Comparison of ENCODE assay signal across 20 cellular contexts in genomic region chr3:14511623-14511965, GRCh38. TPM values are rescaled to one million over a fixed set of nuclear protein-coding genes. Genes with fewer than 3 reads are reported as not detected.
DNase-seq lines count a peak whose midpoint lies in the region; ATAC-seq and TF ChIP-seq lines count a peak whose summit lies in the region.
"Had no signal": no experiment of that assay in that cellular context is flagged by ENCODE, and none has a peak within 500 bp of the region (broad histone marks: within the 10 kb centered on the region; RNA-seq: fewer than 3 reads in every experiment).

No MANE protein-coding gene starts in this region.

- no peak overlapping the region for H2AFZ ChIP-seq in neural progenitor cell (replicated peaks)

- H3K9ac ChIP-seq in neural progenitor cell = no peak overlapping the region

- H3K27ac Mint-ChIP-seq in neural progenitor cell = peak overlapping the region; percentile 65
- H3K27ac Mint-ChIP-seq in stimulated activated naive B cell treated with anti-CD40 and anti-IgM and Interleukin-4, amounts not matched to agents 10 μg/mL and 1 μg/mL and 100 μg/mL, for 72 hours = no peak overlapping the region

- ATAC-seq in stimulated activated naive B cell treated with anti-CD40 and anti-IgM and Interleukin-4, amounts not matched to agents 10 μg/mL and 1 μg/mL and 100 μg/mL, for 72 hours (replicated peaks) = no peak

- H3K27me3 ChIP-seq in BE2C = no peaks in the 10 kb centered on the region
- no peaks in the 10 kb centered on the region for H3K27me3 ChIP-seq in neural progenitor cell
- H3K27me3 ChIP-seq: Peyer's patch had no signal

- H3K4me1 Mint-ChIP-seq in neural progenitor cell = peaks cover 9% of the 10 kb centered on the region
- H3K4me1 Mint-ChIP-seq in stimulated activated naive B cell treated with anti-CD40 and anti-IgM and Interleukin-4, amounts not matched to agents 10 μg/mL and 1 μg/mL and 100 μg/mL, for 72 hours = peaks cover 4 to 6% of the 10 kb centered on the region in 2 donors

- H3K27me3 Mint-ChIP-seq in neural progenitor cell (ENCODE audit: insufficient read depth, low read depth) = peaks cover 10% of the 10 kb centered on the region
- H3K27me3 Mint-ChIP-seq in stimulated activated naive B cell treated with anti-CD40 and anti-IgM and Interleukin-4, amounts not matched to agents 10 μg/mL and 1 μg/mL and 100 μg/mL, for 72 hours = peaks cover 7 to 15% of the 10 kb centered on the region in 2 donors

- H3K9me3 ChIP-seq in BE2C (no peaks in the 10 kb centered on the region), neural progenitor cell (ENCODE audit: low read depth) (no peaks in the 10 kb centered on the region)
- H3K9me3 ChIP-seq: Peyer's patch had no signal

- H3K9me3 Mint-ChIP-seq in neural progenitor cell = no peaks in the 10 kb centered on the region
- no peaks in the 10 kb centered on the region for H3K9me3 Mint-ChIP-seq in stimulated activated naive B cell treated with anti-CD40 and anti-IgM and Interleukin-4, amounts not matched to agents 10 μg/mL and 1 μg/mL and 100 μg/mL, for 72 hours

- no peaks in the 10 kb centered on the region for H3K36me3 Mint-ChIP-seq in neural progenitor cell
- no peaks in the 10 kb centered on the region for H3K36me3 Mint-ChIP-seq in stimulated activated naive B cell treated with anti-CD40 and anti-IgM and Interleukin-4, amounts not matched to agents 10 μg/mL and 1 μg/mL and 100 μg/mL, for 72 hours

- H3K36me3 ChIP-seq in BE2C (no peaks in the 10 kb centered on the region), neural progenitor cell (no peaks in the 10 kb centered on the region)
- H3K36me3 ChIP-seq: Peyer's patch had no signal

- TF ChIP-seq CTCF in BE2C (IDR thresholded peaks at IDR 0.05; ENCODE audit: low read depth, low read length) = no peak
- TF ChIP-seq CTCF in neural progenitor cell (IDR thresholded peaks at IDR 0.05) = no peak

- H3K4me3 Mint-ChIP-seq in neural progenitor cell = peak overlapping the region; percentile 15
- no peak overlapping the region for H3K4me3 Mint-ChIP-seq in stimulated activated naive B cell treated with anti-CD40 and anti-IgM and Interleukin-4, amounts not matched to agents 10 μg/mL and 1 μg/mL and 100 μg/mL, for 72 hours

- no peaks in the 10 kb centered on the region for H4K20me1 ChIP-seq in neural progenitor cell (ENCODE audit: low read depth)

- H3K4me1 ChIP-seq in BE2C (no peaks in the 10 kb centered on the region), neural progenitor cell (no peaks in the 10 kb centered on the region)
- H3K4me1 ChIP-seq: Peyer's patch had no signal

- no peaks in the 10 kb centered on the region for H3F3A ChIP-seq in neural progenitor cell (ENCODE audit: low read depth)

- no peak overlapping the region for H3K4me3 ChIP-seq in BE2C (ENCODE audit: low read depth, low read length)
- no peak overlapping the region for H3K4me3 ChIP-seq in neural progenitor cell
- H3K4me3 ChIP-seq: Peyer's patch had no signal

- no peak overlapping the region for H3K27ac ChIP-seq in neural progenitor cell
- H3K27ac ChIP-seq: HL-60, Peyer's patch had no signal

- DNase-seq in NCI-H345 (lab: John Stamatoyannopoulos, UW) (peak; percentile 65), NCI-H345 treated with DMSO at 0.1 percent for 48 hours (lab: John Stamatoyannopoulos, UW; ENCODE audit: unreplicated experiment) (no peak), BE2C (peak; percentile 24), NCI-H69 (lab: John Stamatoyannopoulos, UW) (peak; percentile 19), neural progenitor cell (ENCODE audit: low spot score) (no peak), kidney glomerular epithelial cell (lab: John Stamatoyannopoulos, UW) (no peak), NCI-H1436 treated with DMSO at 0.1 percent for 48 hours (lab: John Stamatoyannopoulos, UW) (no peak)
- no peak for DNase-seq in stimulated activated naive B cell treated with anti-CD40 and anti-IgM and Interleukin-4, amounts not matched to agents 10 μg/mL and 1 μg/mL and 100 μg/mL, for 72 hours
- DNase-seq: 8988T, C1 segment of cervical spinal cord, DMS153, EL, H7, MV-4-11, NCI-H1694, NCI-H226, NCI-H82, SHP77 treated with DMSO at 0.1 percent for 48 hours had no signal

- H3K4me2 ChIP-seq in neural progenitor cell = no peak overlapping the region

- H3K79me2 ChIP-seq in neural progenitor cell (ENCODE audit: low read depth) = no peaks in the 10 kb centered on the region

RNA-seq across cellular contexts. Expression of gene GRIP2, which starts 28.5 kb away (rescaled TPM):
- 1.2 TPM for polyA plus RNA-seq in BE2C (2012; ENCODE audit: insufficient read depth, insufficient read length, low read depth)
- 0.25 TPM in 1 of 2 replicates, not detected in the other for total RNA-seq in neural progenitor cell (ENCODE audit: low replicate concordance)

Comparison
In these comparisons a context has a peak if more than half of its experiments do, and no peak if none do; other contexts are left out.
1. DNase-seq: peak in NCI-H345 (single experiment), BE2C (single experiment) and NCI-H69 (single experiment); none in NCI-H345 treated with DMSO at 0.1 percent for 48 hours (single experiment), neural progenitor cell (single experiment), kidney glomerular epithelial cell (single experiment), stimulated activated naive B cell treated with anti-CD40 and anti-IgM and Interleukin-4, amounts not matched to agents 10 μg/mL and 1 μg/mL and 100 μg/mL, for 72 hours (single experiment) and NCI-H1436 treated with DMSO at 0.1 percent for 48 hours (single experiment).